ENCODE assay signal across 9 cellular contexts in genomic region chr7:22885824-22886255, GRCh38.
A peak's percentile ranks its signal among the peaks of the same experiment; 100 is the strongest.
DNase-seq lines count a peak whose midpoint lies in the region; ATAC-seq, FAIRE-seq and TF ChIP-seq lines count a peak whose summit lies in the region.
"Had no signal": no experiment of that assay in that cellular context is flagged by ENCODE, and none has a peak within 500 bp of the region (broad histone marks: within the 10 kb centered on the region; RNA-seq: fewer than 3 reads in every experiment).

No MANE protein-coding gene starts in this region.

- CTCF ChIA-PET in activated CD8-positive, alpha-beta memory T cell treated with anti-CD3 and anti-CD28 coated beads, Interleukin-2, amount 10 ng/mL, durations not matched to agents 7 days and 5 days (lab: Charles Lee), result interaction anchor here (0.6 to 1.9 kb wide), 7 partner anchors 10 to 170 kb away, joined by 3 to 8 read pairs (median 6); no protein-coding TSS in a partner anchor

- TF ChIP-seq CTCF in gastrocnemius medialis (IDR thresholded peaks at IDR 0.05 in 4 of 5, conservative IDR thresholded peaks at IDR 0.05 in 1 of 5) (no peak), dorsolateral prefrontal cortex (IDR thresholded peaks at IDR 0.05 in 54 of 56, conservative IDR thresholded peaks at IDR 0.05 in 2 of 56; ENCODE audit: low read depth in 1 of 56, partially characterized antibody in 56 of 56) (no peak)

- no peaks in the 10 kb centered on the region for H3K9me3 Mint-ChIP-seq in activated CD8-positive, alpha-beta memory T cell treated with anti-CD3 and anti-CD28 coated beads, Interleukin-2, amount 10 ng/mL, durations not matched to agents 7 days and 5 days (ENCODE audit: low read depth)

- peak overlapping the region; percentile 50 for H3K4me3 Mint-ChIP-seq in activated CD8-positive, alpha-beta memory T cell treated with anti-CD3 and anti-CD28 coated beads, Interleukin-2, amount 10 ng/mL, durations not matched to agents 7 days and 5 days

- peaks cover 4% of the 10 kb centered on the region for H3K36me3 Mint-ChIP-seq in activated CD8-positive, alpha-beta memory T cell treated with anti-CD3 and anti-CD28 coated beads, Interleukin-2, amount 10 ng/mL, durations not matched to agents 7 days and 5 days

- in situ Hi-C loops in gastrocnemius medialis (cut with MboI; ENCODE audit: low sequenced_read_pairs in 4 of 4), result no loop called here

- ATAC-seq in GM18517 (IDR thresholded peaks at IDR 0.05; ENCODE audit: unreplicated experiment) (peak; percentile 89), HG02623 (IDR thresholded peaks at IDR 0.05; ENCODE audit: unreplicated experiment) (peak; percentile 93), gastrocnemius medialis (no peak)
- peak; percentile 95 for ATAC-seq in activated CD8-positive, alpha-beta memory T cell treated with anti-CD3 and anti-CD28 coated beads, Interleukin-2, amount 10 ng/mL, durations not matched to agents 7 days and 5 days

- intact Hi-C loops in gastrocnemius medialis (cut with DNase I; ENCODE audit: low total_unique reads) (no loop called here), dorsolateral prefrontal cortex (cut with DNase I) (no loop called here)

- no peak for TF ChIP-seq POLR2A in gastrocnemius medialis (IDR thresholded peaks at IDR 0.05)

- FAIRE-seq in small intestine (lab: Jason Lieb, UNC), result no peak
- FAIRE-seq: islet of Langerhans had no signal

- H3K4me3 ChIP-seq in small intestine (ENCODE audit: low read depth in 1 of 2, low read length in 2 of 2) (no peak overlapping the region), gastrocnemius medialis (no peak overlapping the region), dorsolateral prefrontal cortex (no peak overlapping the region)

- 5 to 19% (median 8%) methylated on average over 1 of the region's 1 CpG for WGBS in small intestine, 3 donors

- no peaks in the 10 kb centered on the region for H3K27me3 Mint-ChIP-seq in activated CD8-positive, alpha-beta memory T cell treated with anti-CD3 and anti-CD28 coated beads, Interleukin-2, amount 10 ng/mL, durations not matched to agents 7 days and 5 days

- DNase-seq in NCI-H146 (lab: John Stamatoyannopoulos, UW) (peak; percentile 68), small intestine (peak; percentile 8), NCI-H226 (no peak), gastrocnemius medialis (no peak), dorsolateral prefrontal cortex (no peak)
- DNase-seq in activated CD8-positive, alpha-beta memory T cell treated with anti-CD3 and anti-CD28 coated beads, Interleukin-2, amount 10 ng/mL, durations not matched to agents 7 days and 5 days, result peak; percentile 88

- no peaks in the 10 kb centered on the region for H3K36me3 ChIP-seq in small intestine (ENCODE audit: control insufficient read depth in 2 of 2, insufficient read depth in 2 of 2, low read length in 2 of 2)
- no peaks in the 10 kb centered on the region for H3K36me3 ChIP-seq in gastrocnemius medialis

- H3K9me3 ChIP-seq in small intestine (ENCODE audit: control insufficient read depth, low read depth) (no peaks in the 10 kb centered on the region), gastrocnemius medialis (no peaks in the 10 kb centered on the region)

- peak overlapping the region; percentile 95 for H3K27ac Mint-ChIP-seq in activated CD8-positive, alpha-beta memory T cell treated with anti-CD3 and anti-CD28 coated beads, Interleukin-2, amount 10 ng/mL, durations not matched to agents 7 days and 5 days

- H3K27ac ChIP-seq in small intestine (ENCODE audit: low read depth in 1 of 2, low read length in 1 of 2) (no peak overlapping the region), gastrocnemius medialis (no peak overlapping the region), dorsolateral prefrontal cortex (no peak overlapping the region)

- H3K4me1 Mint-ChIP-seq in activated CD8-positive, alpha-beta memory T cell treated with anti-CD3 and anti-CD28 coated beads, Interleukin-2, amount 10 ng/mL, durations not matched to agents 7 days and 5 days, result peaks cover 22% of the 10 kb centered on the region

- H3K27me3 ChIP-seq in small intestine (ENCODE audit: control insufficient read depth in 2 of 2, insufficient read depth in 2 of 2, low read length in 2 of 2), result no peaks in the 10 kb centered on the region
- H3K27me3 ChIP-seq in gastrocnemius medialis, result no peaks in the 10 kb centered on the region
- peaks cover 0 to 5% (median 0%) of the 10 kb centered on the region in 45 donors for H3K27me3 ChIP-seq in dorsolateral prefrontal cortex

- H3K4me1 ChIP-seq in small intestine (ENCODE audit: control insufficient read depth in 2 of 2, insufficient read depth in 1 of 2, low read depth in 1 of 2, low read length in 1 of 2), result no peaks in the 10 kb centered on the region
- H3K4me1 ChIP-seq in gastrocnemius medialis, result peaks cover 0 to 10% of the 10 kb centered on the region in 2 donors

Comparison
In these comparisons a context has a peak if more than half of its experiments do, and no peak if none do; other contexts are left out.
1. ATAC-seq: peak in GM18517 (single experiment), HG02623 (single experiment) and activated CD8-positive, alpha-beta memory T cell treated with anti-CD3 and anti-CD28 coated beads, Interleukin-2, amount 10 ng/mL, durations not matched to agents 7 days and 5 days (single experiment); none in gastrocnemius medialis (0 of 2).
2. DNase-seq: peak in NCI-H146 (single experiment), activated CD8-positive, alpha-beta memory T cell treated with anti-CD3 and anti-CD28 coated beads, Interleukin-2, amount 10 ng/mL, durations not matched to agents 7 days and 5 days (single experiment) and small intestine (single experiment); none in NCI-H226 (single experiment), gastrocnemius medialis (0 of 2) and dorsolateral prefrontal cortex (0 of 10).